ENCODE assay signal across 8 cellular contexts in the genomic region with DNA sequence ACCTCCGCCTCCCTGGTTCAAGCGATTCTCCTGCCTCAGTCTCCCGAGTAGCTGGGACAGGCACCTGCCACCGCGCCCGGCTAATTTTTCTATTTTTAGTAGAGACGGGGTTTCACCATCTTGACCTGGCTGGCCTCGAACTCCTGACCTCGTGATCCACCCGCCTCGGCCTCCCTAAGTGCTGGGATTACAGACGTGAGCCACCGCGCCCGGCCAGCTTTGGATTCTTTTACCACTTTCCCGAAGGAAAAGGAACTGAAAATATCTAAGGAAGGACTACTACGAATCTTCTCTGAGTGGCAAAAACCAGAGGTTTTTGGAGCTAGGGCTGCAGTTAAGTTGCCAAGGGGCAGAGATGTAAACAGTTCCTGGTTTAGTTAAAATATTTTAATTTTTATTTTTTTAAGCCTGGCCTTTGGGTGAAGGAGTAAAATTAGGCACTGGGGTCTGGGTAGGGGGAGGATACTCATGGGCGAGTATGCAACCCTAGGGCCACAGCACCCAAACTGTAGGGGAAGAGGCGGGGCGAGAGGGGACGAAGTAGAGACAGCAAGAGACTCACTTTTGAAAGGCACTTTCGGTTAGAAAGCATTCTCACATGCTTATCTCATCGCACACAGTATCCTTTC. TPM values are rescaled to one million over a fixed set of nuclear protein-coding genes. Genes with fewer than 3 reads are reported as not detected.
DNase-seq lines count a peak whose midpoint lies in the region; ATAC-seq, FAIRE-seq and TF ChIP-seq lines count a peak whose summit lies in the region.

No MANE protein-coding gene starts in this region.

- peak; percentile 43 for ATAC-seq in GM19463 (IDR thresholded peaks at IDR 0.05; ENCODE audit: unreplicated experiment)
- ATAC-seq in PC-3, result peak; percentile 29

- BruUV-seq in PC-3 (replicated peaks; lab: Mats Ljungman, UMichigan), result TSS peak; percentile 77

- DNase-seq in PC-3 (no peak), bronchial epithelial cell (ENCODE audit: low read depth) (no peak), substantia nigra (lab: John Stamatoyannopoulos, UW) (peak in 10 of 49 donors; percentile 1 to 53 (median 22)), NCI-H345 (lab: John Stamatoyannopoulos, UW) (no peak), cortex of kidney (lab: John Stamatoyannopoulos, UW) (no peak), erythroblast (lab: John Stamatoyannopoulos, UW) (no peak)

- WGBS in mesodermal cell (ENCODE audit: insufficient coverage in 2 of 2), 2 experiments, result 46 to 56% methylated on average over 15 to 21 of the region's 23 CpGs

- POLR2A ChIA-PET in PC-3 (lab: Charles Lee; ENCODE audit: unreplicated experiment), result no interaction called here

- no peaks in the 10 kb centered on the region; the same call in 1 of the 2 replicates for H4K20me1 ChIP-seq in PC-3 (ENCODE audit: low read length)

- H3K36me3 ChIP-seq in PC-3 (ENCODE audit: low read depth, low read length) (no peaks in the 10 kb centered on the region), bronchial epithelial cell (ENCODE audit: control insufficient read depth, insufficient read depth, low read length) (no peaks in the 10 kb centered on the region), mesodermal cell (ENCODE audit: control insufficient read depth, insufficient read depth, low read length) (peaks cover 11% of the 10 kb centered on the region)

- no peaks in the 10 kb centered on the region for H3K9me2 ChIP-seq in PC-3 (replicated peaks; ENCODE audit: low read length)

- H3K27ac ChIP-seq in PC-3 (ENCODE audit: low read length) (peak overlapping the region; percentile 70), mesodermal cell (ENCODE audit: low read depth, low read length, severe bottlenecking) (peak overlapping the region; percentile 96), substantia nigra (ENCODE audit: low read depth, low read length, poor library complexity, severe bottlenecking) (peak overlapping the region; percentile 96)

- H3K4me1 ChIP-seq in PC-3 (ENCODE audit: insufficient read depth, low read length) (peaks cover 27% of the 10 kb centered on the region), mesodermal cell (ENCODE audit: control insufficient read depth, insufficient read depth, low read length, poor library complexity, severe bottlenecking) (peaks cover 6% of the 10 kb centered on the region)

- CTCF ChIA-PET in PC-3 (lab: Charles Lee), result no interaction called here

- H3K9ac ChIP-seq in PC-3 (ENCODE audit: low read length), result peak overlapping the region; percentile 75

- intact Hi-C loops in PC-3 (cut with micrococcal nuclease), result loop anchor here (5.0 kb wide), 1 partner anchor 139 kb away; no protein-coding TSS in a partner anchor

- H3K4me3 ChIP-seq in PC-3 (ENCODE audit: low read length), result peak overlapping the region; percentile 77
- peak overlapping the region; percentile 80 for H3K4me3 ChIP-seq in bronchial epithelial cell (ENCODE audit: low read depth, low read length)
- H3K4me3 ChIP-seq in mesodermal cell (ENCODE audit: extremely low read depth, insufficient read depth, low read length, poor library complexity, severe bottlenecking), result peak overlapping the region; percentile 66

- TF ChIP-seq POLR2A in erythroblast (IDR thresholded peaks at IDR 0.05; ENCODE audit: low read length), result no peak

- no peaks in the 10 kb centered on the region for H3F3A ChIP-seq in PC-3 (ENCODE audit: low read length, unreplicated experiment)

- H3K4me2 ChIP-seq in PC-3 (ENCODE audit: low read length), result peak overlapping the region; percentile 96

- FAIRE-seq in bronchial epithelial cell (lab: Jason Lieb, UNC), result no peak

- H3K9me3 ChIP-seq in PC-3 (ENCODE audit: low read length) (no peaks in the 10 kb centered on the region), mesodermal cell (ENCODE audit: control insufficient read depth, low read length) (no peaks in the 10 kb centered on the region)

- TF ChIP-seq CTCF in PC-3 (conservative IDR thresholded peaks at IDR 0.05; ENCODE audit: low read depth, low read length) (no peak), bronchial epithelial cell (IDR thresholded peaks at IDR 0.05; ENCODE audit: insufficient read depth, low read length, severe bottlenecking) (no peak)

- H3K27me3 ChIP-seq in PC-3 (ENCODE audit: low read length) (no peaks in the 10 kb centered on the region), bronchial epithelial cell (ENCODE audit: control insufficient read depth, insufficient read depth, low read length) (no peaks in the 10 kb centered on the region)

- H2AFZ ChIP-seq in PC-3 (ENCODE audit: low read length), result peak overlapping the region; percentile 93

- H3K79me2 ChIP-seq in PC-3 (ENCODE audit: low read length), result peaks cover 57% of the 10 kb centered on the region

RNA-seq across cellular contexts. Expression of a gene that starts 0.5 kb away (rescaled TPM):
- 30.9 and 36.9 TPM in 2 replicates for total RNA-seq in PC-3 (2014; rRNA removed)
- total RNA-seq in bronchial epithelial cell, result 24.0 and 54.9 TPM in 2 replicates
- polyA plus RNA-seq in mesodermal cell (2013, experiment 1 of 2), result 44.0 TPM
- 59.3 TPM for polyA plus RNA-seq in mesodermal cell (2013, experiment 2 of 2)

RNA-seq across cellular contexts. Expression of a gene that starts 40.9 kb away (rescaled TPM):
- total RNA-seq in PC-3 (2014; rRNA removed) (342 and 435 TPM in 2 replicates), bronchial epithelial cell (204 and 244 TPM in 2 replicates)
- polyA plus RNA-seq in mesodermal cell (2013, experiment 1 of 2), result 341 TPM
- polyA plus RNA-seq in mesodermal cell (2013, experiment 2 of 2), result 366 TPM
